ENCODE assay signal across 8 cellular contexts in genomic region chr3:190424478-190425439, GRCh38. TPM values are rescaled to one million over a fixed set of nuclear protein-coding genes. Genes with fewer than 3 reads are reported as not detected.
DNase-seq lines count a peak whose midpoint lies in the region; ATAC-seq and TF ChIP-seq lines count a peak whose summit lies in the region.

No MANE protein-coding gene starts in this region.

- no peaks in the 10 kb centered on the region for H3K4me1 ChIP-seq in naive thymus-derived CD4-positive, alpha-beta T cell (ENCODE audit: control insufficient read depth in 2 of 2, insufficient read depth in 2 of 2, low read length in 2 of 2)
- H3K4me1 ChIP-seq in uterus = no peaks in the 10 kb centered on the region

- no peak overlapping the region for H3K27ac Mint-ChIP-seq in activated CD4-positive, alpha-beta memory T cell treated with anti-CD3 and anti-CD28 coated beads for 36 hours
- peak overlapping the region in 5 of 9 donors; percentile 3 to 59 (median 28) for H3K27ac Mint-ChIP-seq in naive thymus-derived CD4-positive, alpha-beta T cell

- H3K27me3 Mint-ChIP-seq in activated CD4-positive, alpha-beta memory T cell treated with anti-CD3 and anti-CD28 coated beads for 36 hours = no peaks in the 10 kb centered on the region
- H3K27me3 Mint-ChIP-seq in naive thymus-derived CD4-positive, alpha-beta T cell = peaks cover 0 to 7% (median 0%) of the 10 kb centered on the region in 5 donors

- H3K4me3 Mint-ChIP-seq in activated CD4-positive, alpha-beta memory T cell treated with anti-CD3 and anti-CD28 coated beads for 36 hours = peak overlapping the region; percentile 24
- H3K4me3 Mint-ChIP-seq in naive thymus-derived CD4-positive, alpha-beta T cell = peak overlapping the region in 8 of 10 donors; percentile 15 to 72 (median 31)

- H3K36me3 Mint-ChIP-seq in activated CD4-positive, alpha-beta memory T cell treated with anti-CD3 and anti-CD28 coated beads for 36 hours = no peaks in the 10 kb centered on the region
- no peaks in the 10 kb centered on the region for H3K36me3 Mint-ChIP-seq in naive thymus-derived CD4-positive, alpha-beta T cell

- TF ChIP-seq CTCF in epithelial cell of proximal tubule (conservative IDR thresholded peaks at IDR 0.05; ENCODE audit: low read depth, low read length) (peak; percentile 76), uterus (IDR thresholded peaks at IDR 0.05) (peak; percentile 51 to 65 (median 58))

- DNase-seq in COLO829 (ENCODE audit: low spot score) (peak; percentile 62), NCI-H526 (lab: John Stamatoyannopoulos, UW) (peak; percentile 46 to 60), epithelial cell of proximal tubule (ENCODE audit: low read depth) (peak; percentile 44), uterus (peak; percentile 39 to 54)
- DNase-seq in activated CD4-positive, alpha-beta memory T cell treated with anti-CD3 and anti-CD28 coated beads for 36 hours = peak; percentile 66
- peak in 7 of 9 donors; percentile 2 to 47 (median 23) for DNase-seq in naive thymus-derived CD4-positive, alpha-beta T cell

- no peak overlapping the region for H3K27ac ChIP-seq in naive thymus-derived CD4-positive, alpha-beta T cell (ENCODE audit: low read depth, low read length)
- H3K27ac ChIP-seq in uterus = peak overlapping the region in 1 of 2 donors; percentile 49

- ATAC-seq in GM19395 (IDR thresholded peaks at IDR 0.05; ENCODE audit: unreplicated experiment) (peak; percentile 71), HG03432 (IDR thresholded peaks at IDR 0.05; ENCODE audit: unreplicated experiment) (peak; percentile 78)
- ATAC-seq in naive thymus-derived CD4-positive, alpha-beta T cell = peak; percentile 56

- CTCF ChIA-PET in activated CD4-positive, alpha-beta memory T cell treated with anti-CD3 and anti-CD28 coated beads for 36 hours (lab: Charles Lee) = interaction anchor here (0.6 to 3.6 kb wide), 17 partner anchors 10 to 464 kb away, joined by 3 to 27 read pairs (median 4); partner anchors contain the start of genes CLDN1 and IL1RAP
- CTCF ChIA-PET in naive thymus-derived CD4-positive, alpha-beta T cell (lab: Charles Lee) = interaction anchor here (1.3 to 1.6 kb wide), 2 partner anchors 90 to 462 kb away, joined by 4 read pairs; no protein-coding TSS in a partner anchor

- intact Hi-C loops in activated CD4-positive, alpha-beta memory T cell treated with anti-CD3 and anti-CD28 coated beads for 36 hours (cut with micrococcal nuclease) = loop anchor here (1.0 to 5.0 kb wide), 3 partner anchors 199 to 458 kb away; no protein-coding TSS in a partner anchor
- intact Hi-C loops in naive thymus-derived CD4-positive, alpha-beta T cell (cut with micrococcal nuclease) = loop anchor here (1.0 to 10.0 kb wide), 6 partner anchors 88 to 457 kb away; partner anchors contain the start of gene IL1RAP (in 1 of the 2)
- intact Hi-C loops in uterus (cut with DNase I; ENCODE audit: low total_unique reads) = no loop called here

- no peaks in the 10 kb centered on the region for H3K27me3 ChIP-seq in naive thymus-derived CD4-positive, alpha-beta T cell (ENCODE audit: control insufficient read depth in 2 of 2, insufficient read depth in 2 of 2, low read length in 2 of 2)
- H3K27me3 ChIP-seq in uterus = no peaks in the 10 kb centered on the region

- H3K4me1 Mint-ChIP-seq in activated CD4-positive, alpha-beta memory T cell treated with anti-CD3 and anti-CD28 coated beads for 36 hours (ENCODE audit: low read depth) = peaks cover 8% of the 10 kb centered on the region
- H3K4me1 Mint-ChIP-seq in naive thymus-derived CD4-positive, alpha-beta T cell = peaks cover 0 to 8% (median 3%) of the 10 kb centered on the region in 7 donors

- POLR2A ChIA-PET in activated CD4-positive, alpha-beta memory T cell treated with anti-CD3 and anti-CD28 coated beads for 36 hours (lab: Charles Lee) = interaction anchor here (0.6 kb wide), 1 partner anchor 272 kb away, joined by 5 read pairs; no protein-coding TSS in a partner anchor
- POLR2A ChIA-PET in naive thymus-derived CD4-positive, alpha-beta T cell (lab: Charles Lee) = interaction anchor here (0.9 kb wide), 1 partner anchor 89 kb away, joined by 3 read pairs; the partner anchor contains the start of gene IL1RAP

- H3K9me3 ChIP-seq in naive thymus-derived CD4-positive, alpha-beta T cell (ENCODE audit: control insufficient read depth in 2 of 3, low read length in 3 of 3) = no peaks in the 10 kb centered on the region
- H3K9me3 ChIP-seq in uterus = no peaks in the 10 kb centered on the region

- no peak for TF ChIP-seq POLR2A in uterus (IDR thresholded peaks at IDR 0.05)

- no peaks in the 10 kb centered on the region for H3K9me3 Mint-ChIP-seq in activated CD4-positive, alpha-beta memory T cell treated with anti-CD3 and anti-CD28 coated beads for 36 hours
- H3K9me3 Mint-ChIP-seq in naive thymus-derived CD4-positive, alpha-beta T cell = no peaks in the 10 kb centered on the region

- H3K36me3 ChIP-seq in naive thymus-derived CD4-positive, alpha-beta T cell (ENCODE audit: control insufficient read depth in 2 of 3, insufficient read depth in 3 of 3, low read length in 3 of 3) = no peaks in the 10 kb centered on the region
- H3K36me3 ChIP-seq in uterus = no peaks in the 10 kb centered on the region

- H3K4me3 ChIP-seq in epithelial cell of proximal tubule (ENCODE audit: low read depth, low read length) (no peak overlapping the region), uterus (no peak overlapping the region)
- no peak overlapping the region for H3K4me3 ChIP-seq in naive thymus-derived CD4-positive, alpha-beta T cell (ENCODE audit: low read length)

RNA-seq across cellular contexts. Expression of gene TMEM207, which starts 24.9 kb away (rescaled TPM):
- not detected for total RNA-seq in activated CD4-positive, alpha-beta memory T cell treated with anti-CD3 and anti-CD28 coated beads for 36 hours
- total RNA-seq in epithelial cell of proximal tubule (not detected in 2 replicates), uterus (not detected)
- not detected for total RNA-seq in naive thymus-derived CD4-positive, alpha-beta T cell
- not detected for polyA plus RNA-seq in naive thymus-derived CD4-positive, alpha-beta T cell

RNA-seq across cellular contexts. Expression of gene CLDN16, which starts 36.8 kb away (rescaled TPM):
- total RNA-seq in activated CD4-positive, alpha-beta memory T cell treated with anti-CD3 and anti-CD28 coated beads for 36 hours = not detected
- total RNA-seq in epithelial cell of proximal tubule = 8.5 and 29.7 TPM in 2 replicates
- not detected for total RNA-seq in naive thymus-derived CD4-positive, alpha-beta T cell
- not detected for polyA plus RNA-seq in naive thymus-derived CD4-positive, alpha-beta T cell
- total RNA-seq in uterus = under 1 TPM in 2 of 4 donors, not detected in 2; 0.07 to 0.58 TPM
